8 cellular contexts compared by ENCODE assay signal in genomic region chr20:13995086-13995665, GRCh38.
A peak's percentile ranks its signal among the peaks of the same experiment; 100 is the strongest.
DNase-seq lines count a peak whose midpoint lies in the region; ATAC-seq lines count a peak whose summit lies in the region.

MACROD2 (plus strand) TSS chr20:13995516.

- peak; percentile 61 for ATAC-seq in GM19467 (IDR thresholded peaks at IDR 0.05; ENCODE audit: unreplicated experiment)
- ATAC-seq in HG02623 (IDR thresholded peaks at IDR 0.05; ENCODE audit: unreplicated experiment) = no peak
- ATAC-seq in GM21825 (IDR thresholded peaks at IDR 0.05; ENCODE audit: unreplicated experiment) = no peak

- peak; percentile 77 for DNase-seq in NCI-H1694 treated with DMSO at 0.1 percent for 48 hours (lab: John Stamatoyannopoulos, UW)
- peak; percentile 94 for DNase-seq in T1000 (lab: John Stamatoyannopoulos, UW)
- peak; percentile 74 for DNase-seq in dedifferentiated amniotic fluid mesenchymal stem cell (ENCODE audit: extremely low spot score)
- DNase-seq in kidney glomerular epithelial cell (lab: John Stamatoyannopoulos, UW) = peak; percentile 94
- peak; percentile 72 for DNase-seq in smooth muscle cell of the brain vasculature (ENCODE audit: low read depth, low spot score)
